In genomic region chr7:50610521-50611277, GRCh38 we compare ENCODE assay signal across 9 cellular contexts. TPM values are rescaled to one million over a fixed set of nuclear protein-coding genes. Genes with fewer than 3 reads are reported as not detected.
A peak's percentile ranks its signal among the peaks of the same experiment; 100 is the strongest.
DNase-seq lines count a peak whose midpoint lies in the region; ATAC-seq lines count a peak whose summit lies in the region.
"Had no signal": no experiment of that assay in that cellular context is flagged by ENCODE, and none has a peak within 500 bp of the region (broad histone marks: within the 10 kb centered on the region; RNA-seq: fewer than 3 reads in every experiment).

No MANE protein-coding gene starts in this region.

- peaks cover 7% of the 10 kb centered on the region for H3K36me3 Mint-ChIP-seq in activated T-cell treated with anti-CD3 and anti-CD28 coated beads, Interleukin-2, amount 50 U/mL, for 4 hours (ENCODE audit: insufficient read depth)

- H3K4me3 Mint-ChIP-seq in activated T-cell treated with anti-CD3 and anti-CD28 coated beads, Interleukin-2, amount 50 U/mL, for 4 hours: peak overlapping the region; percentile 0

- H3K4me3 ChIP-seq in rectal smooth muscle tissue (ENCODE audit: low read length) (peak overlapping the region; percentile 16), HAP-1 (no peak overlapping the region)
- H3K4me3 ChIP-seq: SJSA1 had no signal

- H3K9me3 Mint-ChIP-seq in activated T-cell treated with anti-CD3 and anti-CD28 coated beads, Interleukin-2, amount 50 U/mL, for 4 hours: peaks cover 7% of the 10 kb centered on the region

- no peaks in the 10 kb centered on the region for H3K27me3 Mint-ChIP-seq in activated T-cell treated with anti-CD3 and anti-CD28 coated beads, Interleukin-2, amount 50 U/mL, for 4 hours (ENCODE audit: low read depth)

- H3K27me3 ChIP-seq in rectal smooth muscle tissue (ENCODE audit: control insufficient read depth, insufficient read depth, low read length): no peaks in the 10 kb centered on the region
- no peaks in the 10 kb centered on the region for H3K27me3 ChIP-seq in HAP-1 (ENCODE audit: low read depth)
- H3K27me3 ChIP-seq: SJSA1 had no signal

- H3K9ac ChIP-seq in rectal smooth muscle tissue (ENCODE audit: low read length): no peak overlapping the region

- H3K9me3 ChIP-seq in HAP-1: no peaks in the 10 kb centered on the region
- H3K9me3 ChIP-seq: SJSA1 had no signal

- DNase-seq in activated T-cell treated with anti-CD3 and anti-CD28 coated beads, Interleukin-2, amount 50 U/mL, for 4 hours: peak; percentile 32
- DNase-seq in NCI-H82 (lab: John Stamatoyannopoulos, UW): no peak
- no peak for DNase-seq in HAP-1 (ENCODE audit: low spot score in 2 of 2)
- no peak for DNase-seq in SHP77 (lab: John Stamatoyannopoulos, UW)
- no peak for DNase-seq in medulla oblongata (ENCODE audit: extremely low spot score)

- in situ Hi-C loops in HAP-1 (cut with MboI; ENCODE audit: low sequenced_read_pairs): no loop called here

- peaks cover 3% of the 10 kb centered on the region for H3K36me3 ChIP-seq in rectal smooth muscle tissue (ENCODE audit: control insufficient read depth, insufficient read depth, low read length)
- H3K36me3 ChIP-seq in HAP-1 (replicated peaks): peaks cover 23% of the 10 kb centered on the region
- H3K36me3 ChIP-seq: SJSA1 had no signal

- no peak overlapping the region for H3K27ac ChIP-seq in rectal smooth muscle tissue (ENCODE audit: low read depth, low read length)
- H3K27ac ChIP-seq: SJSA1 had no signal

- H3K4me1 ChIP-seq in rectal smooth muscle tissue (ENCODE audit: control insufficient read depth, insufficient read depth, low read length): peaks cover 12% of the 10 kb centered on the region
- H3K4me1 ChIP-seq in HAP-1: no peaks in the 10 kb centered on the region

- ATAC-seq in GM18909 (IDR thresholded peaks at IDR 0.05; ENCODE audit: poor library complexity, unreplicated experiment) (peak; percentile 73), HG03575 (IDR thresholded peaks at IDR 0.05; ENCODE audit: extremely low read depth, insufficient number of reproducible peaks, low FRiP score, unreplicated experiment) (peak; percentile 45)
- peak; percentile 79 to 81 for ATAC-seq in activated T-cell treated with anti-CD3 and anti-CD28 coated beads, Interleukin-2, amount 50 U/mL, for 4 hours

- peaks cover 45% of the 10 kb centered on the region for H3K4me1 Mint-ChIP-seq in activated T-cell treated with anti-CD3 and anti-CD28 coated beads, Interleukin-2, amount 50 U/mL, for 4 hours (ENCODE audit: low read depth)

RNA-seq across cellular contexts. Expression of gene DDC, which starts 45.5 kb away (rescaled TPM):
- under 1 TPM in 2 of 3 donors, not detected in 1; 0.38 to 0.61 TPM for total RNA-seq in activated T-cell treated with anti-CD3 and anti-CD28 coated beads, Interleukin-2, amount 50 U/mL, for 4 hours
- total RNA-seq: SJSA1 had no signal
